11 cellular contexts compared by ENCODE assay signal in the genomic region with DNA sequence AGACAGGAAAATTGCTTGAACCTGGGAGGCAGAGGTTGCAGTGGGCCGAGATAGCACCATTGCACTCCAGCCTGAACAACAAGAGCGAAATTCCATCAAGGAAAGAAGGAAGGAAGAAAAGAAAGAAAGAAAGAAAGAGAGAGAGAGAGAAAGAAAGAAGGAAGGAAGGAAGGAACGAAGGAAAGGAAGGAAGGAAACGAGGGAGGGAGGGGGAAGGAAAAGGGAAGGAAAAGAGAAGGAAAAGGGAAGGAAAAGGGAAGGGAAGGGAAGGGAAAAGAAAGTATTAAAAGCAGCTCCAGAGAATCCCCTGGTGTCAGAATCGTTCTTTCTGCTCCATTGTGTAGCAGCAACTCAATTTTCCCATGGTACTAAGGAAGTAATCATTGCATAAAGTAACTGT.
"Had no signal": no experiment of that assay in that cellular context is flagged by ENCODE, and none has a peak within 500 bp of the region (broad histone marks: within the 10 kb centered on the region; RNA-seq: fewer than 3 reads in every experiment).

No MANE protein-coding gene starts in this region.

- H3K9ac ChIP-seq: GM23248 had no signal

- H3K27ac Mint-ChIP-seq: GM23338, H9, HFFc6 had no signal

- DNase-seq: GM23248, GOT3, H7, H9, HCEC 1CT, HFFc6 had no signal

- H3K4me3 Mint-ChIP-seq: GM23338, H9, HFFc6 had no signal

- H3K27ac ChIP-seq: GM23248 had no signal

- H3K36me3 ChIP-seq: HAP-1 had no signal

- H3K9me3 ChIP-seq: HAP-1 had no signal

- H3K4me3 ChIP-seq: GM23248, GM23338, HAP-1 had no signal

- H3K4me1 Mint-ChIP-seq: GM23338, H9 had no signal

- ATAC-seq: GM23338, HCT116 had no signal

- H3K9me3 Mint-ChIP-seq: H9, HFFc6 had no signal

- FAIRE-seq: H1, H54 had no signal

- H3K4me1 ChIP-seq: HAP-1 had no signal

- H3K4me2 ChIP-seq: GM23338 had no signal

- H2AFZ ChIP-seq: GM23248, GM23338 had no signal
